Comparison of ENCODE assay signal across 8 cellular contexts in the genomic region with DNA sequence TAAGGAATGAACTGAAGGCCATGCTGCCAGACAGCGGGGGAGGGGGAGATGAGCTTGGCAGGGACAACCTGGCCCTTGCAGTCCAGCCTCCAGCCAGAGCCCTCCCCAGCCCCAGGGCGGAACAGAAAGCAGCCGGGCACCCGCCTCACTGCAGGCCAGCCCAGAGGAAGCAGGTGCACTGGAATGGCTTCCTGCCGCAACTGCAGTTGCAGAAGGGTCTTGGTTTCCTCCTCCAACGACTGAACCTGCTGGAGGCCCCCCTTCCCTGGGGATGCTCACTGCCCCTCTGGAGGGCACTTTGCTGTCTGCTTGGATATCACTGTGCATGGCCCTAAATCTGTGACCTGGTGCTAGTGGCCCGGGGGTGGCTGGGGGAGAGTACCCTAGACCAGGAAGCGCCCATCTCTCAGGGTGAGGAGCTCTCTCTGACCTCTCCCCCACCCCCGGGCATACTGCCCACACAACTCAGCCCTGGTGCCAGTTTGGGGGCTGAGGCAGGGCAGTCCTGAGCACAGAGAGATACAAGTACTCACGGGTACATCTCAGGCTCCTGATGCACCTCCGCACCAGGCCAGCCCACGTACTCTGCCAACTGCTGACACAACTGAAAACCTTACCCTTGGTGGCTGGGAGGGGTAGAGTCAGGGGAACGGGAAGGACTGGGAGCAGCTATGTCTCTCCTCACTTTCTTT. TPM values are rescaled to one million over a fixed set of nuclear protein-coding genes. Genes with fewer than 3 reads are reported as not detected.
DNase-seq lines count a peak whose midpoint lies in the region; ATAC-seq and TF ChIP-seq lines count a peak whose summit lies in the region.

No MANE protein-coding gene starts in this region.

- H4K20me1 ChIP-seq in hepatocyte (ENCODE audit: insufficient read depth, poor library complexity, severe bottlenecking): peaks cover 29% of the 10 kb centered on the region

- H3K27ac Mint-ChIP-seq in activated T-helper 2 cell treated with anti-CD3 and anti-CD28 coated beads, Interferon-gamma antibody, Interleukin-2, Interleukin-4, amounts not matched to agents 10 μg/mL and 5 μg/mL and 100 μg/mL, durations not matched to agents 14 hours and 24 hours and 36 hours: peak overlapping the region; percentile 99
- H3K27ac Mint-ChIP-seq in immature natural killer cell: peak overlapping the region; percentile 97 to 99 (median 98)

- WGBS in hepatocyte (ENCODE audit: low lambda C conversion rate, missing lambda C conversion rate): 93% methylated on average over 13 of the region's 13 CpGs

- H3K4me1 ChIP-seq in stomach smooth muscle (ENCODE audit: control insufficient read depth, insufficient read depth, low read length) (peaks cover 31% of the 10 kb centered on the region), hepatocyte (ENCODE audit: insufficient read depth) (peaks cover 22% of the 10 kb centered on the region)

- H3K36me3 ChIP-seq in stomach smooth muscle (ENCODE audit: control insufficient read depth in 2 of 2, insufficient read depth in 2 of 2, low read length in 2 of 2): peaks cover 0 to 4% of the 10 kb centered on the region in 2 donors
- H3K36me3 ChIP-seq in hepatocyte (replicated peaks; ENCODE audit: insufficient read depth, low read depth): no peaks in the 10 kb centered on the region

- H3K27me3 ChIP-seq in stomach smooth muscle (ENCODE audit: control insufficient read depth in 1 of 2, insufficient read depth in 2 of 2, low read length in 2 of 2): no peaks in the 10 kb centered on the region
- H3K27me3 ChIP-seq in hepatocyte: no peaks in the 10 kb centered on the region

- H3K4me1 Mint-ChIP-seq in activated T-helper 2 cell treated with anti-CD3 and anti-CD28 coated beads, Interferon-gamma antibody, Interleukin-2, Interleukin-4, amounts not matched to agents 10 μg/mL and 5 μg/mL and 100 μg/mL, durations not matched to agents 14 hours and 24 hours and 36 hours (ENCODE audit: low read depth): peaks cover 58% of the 10 kb centered on the region
- peaks cover 55 to 67% of the 10 kb centered on the region in 2 donors for H3K4me1 Mint-ChIP-seq in immature natural killer cell

- H3K9me3 ChIP-seq in stomach smooth muscle (ENCODE audit: control insufficient read depth in 2 of 2, low read length in 2 of 2) (no peaks in the 10 kb centered on the region), hepatocyte (ENCODE audit: low read depth) (no peaks in the 10 kb centered on the region)

- peak overlapping the region; percentile 65 to 71 for H3K9ac ChIP-seq in stomach smooth muscle (ENCODE audit: low read length in 2 of 2)

- peak overlapping the region; percentile 89 for H3K4me3 Mint-ChIP-seq in activated T-helper 2 cell treated with anti-CD3 and anti-CD28 coated beads, Interferon-gamma antibody, Interleukin-2, Interleukin-4, amounts not matched to agents 10 μg/mL and 5 μg/mL and 100 μg/mL, durations not matched to agents 14 hours and 24 hours and 36 hours (ENCODE audit: low read depth)
- peak overlapping the region; percentile 83 to 95 (median 90) for H3K4me3 Mint-ChIP-seq in immature natural killer cell

- H3K4me2 ChIP-seq in hepatocyte: no peak overlapping the region

- H3K27ac ChIP-seq in stomach smooth muscle (ENCODE audit: low read length) (peak overlapping the region; percentile 78), hepatocyte (no peak overlapping the region)

- no peaks in the 10 kb centered on the region for H3K27me3 Mint-ChIP-seq in activated T-helper 2 cell treated with anti-CD3 and anti-CD28 coated beads, Interferon-gamma antibody, Interleukin-2, Interleukin-4, amounts not matched to agents 10 μg/mL and 5 μg/mL and 100 μg/mL, durations not matched to agents 14 hours and 24 hours and 36 hours (ENCODE audit: low read depth)
- H3K27me3 Mint-ChIP-seq in immature natural killer cell (ENCODE audit: low read depth in 3 of 3): peaks cover 0 to 3% (median 0%) of the 10 kb centered on the region in 3 donors

- H2AFZ ChIP-seq in hepatocyte: no peak overlapping the region

- DNase-seq in COLO668 (lab: John Stamatoyannopoulos, UW; ENCODE audit: unreplicated experiment): peak; percentile 40
- peak; percentile 35 for DNase-seq in activated T-helper 2 cell treated with anti-CD3 and anti-CD28 coated beads, Interferon-gamma antibody, Interleukin-2, Interleukin-4, amounts not matched to agents 10 μg/mL and 5 μg/mL and 100 μg/mL, durations not matched to agents 14 hours and 24 hours and 36 hours (ENCODE audit: low spot score)
- peak in 2 of 3 donors; percentile 24 to 32 for DNase-seq in immature natural killer cell
- no peak for DNase-seq in hepatocyte (ENCODE audit: low spot score)
- DNase-seq in DMS53 (lab: John Stamatoyannopoulos, UW): no peak

- peaks cover 18% of the 10 kb centered on the region for H3K36me3 Mint-ChIP-seq in activated T-helper 2 cell treated with anti-CD3 and anti-CD28 coated beads, Interferon-gamma antibody, Interleukin-2, Interleukin-4, amounts not matched to agents 10 μg/mL and 5 μg/mL and 100 μg/mL, durations not matched to agents 14 hours and 24 hours and 36 hours (ENCODE audit: low read depth)
- H3K36me3 Mint-ChIP-seq in immature natural killer cell: peaks cover 0 to 4% (median 0%) of the 10 kb centered on the region in 3 donors

- H3K79me2 ChIP-seq in hepatocyte: peaks cover 79% of the 10 kb centered on the region

- H3K4me3 ChIP-seq in stomach smooth muscle (ENCODE audit: low read length in 2 of 2) (peak overlapping the region; percentile 53 to 73), hepatocyte (no peak overlapping the region)

- TF ChIP-seq CTCF in hepatocyte (IDR thresholded peaks at IDR 0.05; ENCODE audit: poor library complexity): no peak

- intact Hi-C loops in activated T-helper 2 cell treated with anti-CD3 and anti-CD28 coated beads, Interferon-gamma antibody, Interleukin-2, Interleukin-4, amounts not matched to agents 10 μg/mL and 5 μg/mL and 100 μg/mL, durations not matched to agents 14 hours and 24 hours and 36 hours (cut with micrococcal nuclease): loop anchor here (5.0 kb wide), 1 partner anchor 38 kb away; no protein-coding TSS in a partner anchor

- ATAC-seq in HG03175 (IDR thresholded peaks at IDR 0.05; ENCODE audit: unreplicated experiment) (peak; percentile 24), GM21825 (IDR thresholded peaks at IDR 0.05; ENCODE audit: unreplicated experiment) (no peak)

- H3K9me2 ChIP-seq in hepatocyte (replicated peaks; ENCODE audit: insufficient read depth): no peaks in the 10 kb centered on the region

- H3K9me3 Mint-ChIP-seq in activated T-helper 2 cell treated with anti-CD3 and anti-CD28 coated beads, Interferon-gamma antibody, Interleukin-2, Interleukin-4, amounts not matched to agents 10 μg/mL and 5 μg/mL and 100 μg/mL, durations not matched to agents 14 hours and 24 hours and 36 hours: no peaks in the 10 kb centered on the region
- H3K9me3 Mint-ChIP-seq in immature natural killer cell: no peaks in the 10 kb centered on the region

RNA-seq across cellular contexts. Expression of a gene that starts 41.1 kb away (rescaled TPM):
- 49.5 and 50.3 TPM in 2 replicates for total RNA-seq in activated T-helper 2 cell treated with anti-CD3 and anti-CD28 coated beads, Interferon-gamma antibody, Interleukin-2, Interleukin-4, amounts not matched to agents 10 μg/mL and 5 μg/mL and 100 μg/mL, durations not matched to agents 14 hours and 24 hours and 36 hours
- polyA plus RNA-seq in immature natural killer cell: 10 to 100 TPM in 1 of 3 donors, 1 to 10 TPM in 2; 1.5 to 32.5 (median 5.2) TPM
- total RNA-seq in hepatocyte: 22.0 and 35.6 TPM in 2 replicates
- 32.2 and 33.8 TPM in 2 replicates for polyA plus RNA-seq in hepatocyte

Comparison
In these comparisons a context has a peak if more than half of its experiments do, and no peak if none do; other contexts are left out.
1. DNase-seq: peak in COLO668 (single experiment), activated T-helper 2 cell treated with anti-CD3 and anti-CD28 coated beads, Interferon-gamma antibody, Interleukin-2, Interleukin-4, amounts not matched to agents 10 μg/mL and 5 μg/mL and 100 μg/mL, durations not matched to agents 14 hours and 24 hours and 36 hours (single experiment) and immature natural killer cell (2 of 3); none in hepatocyte (single experiment) and DMS53 (single experiment).